Comparison of ENCODE assay signal across 8 cellular contexts in genomic region chr21:37370152-37371040, GRCh38. TPM values are rescaled to one million over a fixed set of nuclear protein-coding genes. Genes with fewer than 3 reads are reported as not detected.
DNase-seq lines count a peak whose midpoint lies in the region; ATAC-seq, FAIRE-seq and TF ChIP-seq lines count a peak whose summit lies in the region.

No MANE protein-coding gene starts in this region.

- peak overlapping the region; percentile 71 for H3K27ac Mint-ChIP-seq in activated B cell treated with CpG ODN at 0.5 μM for 24 hours

- H3K27ac ChIP-seq in kidney (ENCODE audit: low read depth in 2 of 2, low read length in 2 of 2) (peak overlapping the region in 1 of 2 donors; percentile 33), upper lobe of right lung (peak overlapping the region; percentile 48)

- peak; percentile 19 for ATAC-seq in HG03095 (IDR thresholded peaks at IDR 0.05; ENCODE audit: unreplicated experiment)
- no peak for ATAC-seq in activated B cell treated with CpG ODN at 0.5 μM for 24 hours (ENCODE audit: low read depth)
- ATAC-seq in upper lobe of right lung, result no peak

- DNase-seq in GM12864 (ENCODE audit: low read depth) (no peak), activated B cell treated with CpG ODN at 0.5 μM for 24 hours (no peak), kidney (no peak), upper lobe of right lung (no peak), head of caudate nucleus (no peak), NCI-H187 (lab: John Stamatoyannopoulos, UW) (no peak), inferior parietal cortex (ENCODE audit: extremely low spot score) (no peak)

- no peaks in the 10 kb centered on the region for H3K9me3 ChIP-seq in kidney (ENCODE audit: control insufficient read depth in 1 of 2, low read length in 2 of 2)
- no peaks in the 10 kb centered on the region for H3K9me3 ChIP-seq in upper lobe of right lung

- peaks cover 68% of the 10 kb centered on the region for H3K4me1 Mint-ChIP-seq in activated B cell treated with CpG ODN at 0.5 μM for 24 hours

- peaks cover 16 to 17% of the 10 kb centered on the region in 2 donors for H3K4me1 ChIP-seq in kidney (ENCODE audit: control insufficient read depth in 1 of 2, insufficient read depth in 1 of 2, low read depth in 1 of 2, low read length in 2 of 2)
- peaks cover 61% of the 10 kb centered on the region for H3K4me1 ChIP-seq in upper lobe of right lung

- H3K4me3 ChIP-seq in GM12864 (ENCODE audit: low read depth, low read length) (peak overlapping the region; percentile 35), kidney (ENCODE audit: low read length in 2 of 2) (peak overlapping the region; percentile 12 to 20), upper lobe of right lung (peak overlapping the region; percentile 70)

- H3K27me3 ChIP-seq in upper lobe of right lung, result no peaks in the 10 kb centered on the region

- intact Hi-C loops in activated B cell treated with CpG ODN at 0.5 μM for 24 hours (cut with micrococcal nuclease) (loop anchor here (2.0 to 5.0 kb wide), 3 partner anchors 20 to 90 kb away; no protein-coding TSS in a partner anchor), kidney (cut with DNase I) (no loop called here), upper lobe of right lung (cut with DNase I) (loop anchor here (10.0 kb wide), 1 partner anchor 74 kb away; no protein-coding TSS in a partner anchor), head of caudate nucleus (cut with DNase I) (no loop called here)

- peaks cover 11% of the 10 kb centered on the region for H3K36me3 Mint-ChIP-seq in activated B cell treated with CpG ODN at 0.5 μM for 24 hours (ENCODE audit: low read depth)

- peak overlapping the region; percentile 72 for H3K4me3 Mint-ChIP-seq in activated B cell treated with CpG ODN at 0.5 μM for 24 hours

- CTCF ChIA-PET in activated B cell treated with CpG ODN at 0.5 μM for 24 hours (lab: Charles Lee), result interaction anchor here (1.2 kb wide), 1 partner anchor 103 kb away, joined by 3 read pairs; the partner anchor contains the start of gene VPS26C

- POLR2A ChIA-PET in activated B cell treated with CpG ODN at 0.5 μM for 24 hours (lab: Charles Lee), result interaction anchor here (0.7 to 4.4 kb wide), 5 partner anchors 9 to 193 kb away, joined by 3 to 25 read pairs (median 3); partner anchors contain the start of gene VPS26C

- no peaks in the 10 kb centered on the region for H3K27me3 Mint-ChIP-seq in activated B cell treated with CpG ODN at 0.5 μM for 24 hours

- no peak for TF ChIP-seq CTCF in GM12864 (IDR thresholded peaks at IDR 0.05; ENCODE audit: low read depth, low read length, missing control alignments)
- no peak for TF ChIP-seq CTCF in activated B cell treated with CpG ODN at 0.5 μM for 24 hours (IDR thresholded peaks at IDR 0.05)
- no peak for TF ChIP-seq CTCF in kidney (IDR thresholded peaks at IDR 0.05; ENCODE audit: borderline replicate concordance, extremely low read depth, insufficient read depth)
- TF ChIP-seq CTCF in upper lobe of right lung (IDR thresholded peaks at IDR 0.05), result no peak

- FAIRE-seq in kidney (lab: Jason Lieb, UNC), result no peak

- no peaks in the 10 kb centered on the region for H3K36me3 ChIP-seq in kidney (ENCODE audit: control insufficient read depth in 1 of 2, insufficient read depth in 2 of 2, low read length in 2 of 2)
- H3K36me3 ChIP-seq in upper lobe of right lung, result no peaks in the 10 kb centered on the region

- H3K9ac ChIP-seq in kidney (ENCODE audit: low read length in 2 of 2), result peak overlapping the region in 1 of 2 donors; percentile 79

- H3K9me3 Mint-ChIP-seq in activated B cell treated with CpG ODN at 0.5 μM for 24 hours, result no peaks in the 10 kb centered on the region

RNA-seq across cellular contexts. Expression of gene DYRK1A, which starts 3.8 kb away (rescaled TPM):
- total RNA-seq in activated B cell treated with CpG ODN at 0.5 μM for 24 hours (93.4 and 99.9 TPM in 2 replicates), kidney (78.0 TPM), upper lobe of right lung (70.9 TPM)
- 14.5 TPM for polyA plus RNA-seq in kidney (ENCODE audit: insufficient read depth, low read depth, low replicate concordance)

Comparison
In these comparisons a context has a peak if more than half of its experiments do, and no peak if none do; other contexts are left out.
1. H3K4me3 ChIP-seq: peak in every context shown above with its lines; median percentile 70 in upper lobe of right lung; 35 in GM12864; 16 in kidney.
2. intact Hi-C loops: an anchor here in activated B cell treated with CpG ODN at 0.5 μM for 24 hours (2.0 to 5.0 kb wide) and upper lobe of right lung (10.0 kb wide); none called in kidney and head of caudate nucleus.